In genomic region chr5:145776886-145777285, GRCh38 we compare ENCODE assay signal across 18 cellular contexts. TPM values are rescaled to one million over a fixed set of nuclear protein-coding genes. Genes with fewer than 3 reads are reported as not detected.
DNase-seq lines count a peak whose midpoint lies in the region; ATAC-seq and TF ChIP-seq lines count a peak whose summit lies in the region.
"Had no signal": no experiment of that assay in that cellular context is flagged by ENCODE, and none has a peak within 500 bp of the region (broad histone marks: within the 10 kb centered on the region; RNA-seq: fewer than 3 reads in every experiment).

No MANE protein-coding gene starts in this region.

- no peak overlapping the region for H3K4me3 ChIP-seq in right atrium auricular region
- H3K4me3 ChIP-seq in ascending aorta: no peak overlapping the region
- H3K4me3 ChIP-seq in thoracic aorta: no peak overlapping the region
- H3K4me3 ChIP-seq: coronary artery, uterus had no signal

- intact Hi-C loops in cardiac septum (cut with DNase I): no loop called here
- intact Hi-C loops in ascending aorta (cut with DNase I): no loop called here

- H3K27me3 ChIP-seq in right atrium auricular region (no peaks in the 10 kb centered on the region), ascending aorta (no peaks in the 10 kb centered on the region), thoracic aorta (replicated peaks; ENCODE audit: insufficient read depth) (no peaks in the 10 kb centered on the region)
- H3K27me3 ChIP-seq: uterus had no signal

- H3K27ac ChIP-seq in right atrium auricular region (peak overlapping the region; percentile 40 to 67), ascending aorta (peak overlapping the region; percentile 17 to 59), thoracic aorta (peak overlapping the region; percentile 28 to 67)
- H3K27ac ChIP-seq: uterus had no signal

- no peaks in the 10 kb centered on the region for H3K36me3 ChIP-seq in right atrium auricular region
- peaks cover 0 to 2% of the 10 kb centered on the region in 2 donors for H3K36me3 ChIP-seq in ascending aorta
- H3K36me3 ChIP-seq in thoracic aorta: no peaks in the 10 kb centered on the region
- H3K36me3 ChIP-seq: uterus had no signal

- H3K4me1 ChIP-seq in right atrium auricular region (peaks cover 0 to 27% of the 10 kb centered on the region in 2 donors), ascending aorta (peaks cover 3 to 9% of the 10 kb centered on the region in 2 donors), thoracic aorta (ENCODE audit: control insufficient read depth in 1 of 2, low read depth in 2 of 2) (peaks cover 9 to 22% of the 10 kb centered on the region in 2 donors)
- H3K4me1 ChIP-seq: uterus had no signal

- H3K9me3 ChIP-seq in right atrium auricular region: no peaks in the 10 kb centered on the region
- no peaks in the 10 kb centered on the region for H3K9me3 ChIP-seq in ascending aorta
- no peaks in the 10 kb centered on the region for H3K9me3 ChIP-seq in thoracic aorta
- H3K9me3 ChIP-seq: uterus had no signal

- ATAC-seq in thoracic aorta (ENCODE audit: insufficient number of reproducible peaks, low FRiP score, low read depth) (no peak), HG03025 (IDR thresholded peaks at IDR 0.05; ENCODE audit: low FRiP score, unreplicated experiment) (no peak), HG03460 (IDR thresholded peaks at IDR 0.05; ENCODE audit: unreplicated experiment) (no peak)
- ATAC-seq: activated T-cell treated with anti-CD3 and anti-CD28 coated beads, Interleukin-2, amount 50 U/mL, for 72 hours; left lobe of liver had no signal

- DNase-seq in right atrium auricular region (ENCODE audit: low spot score) (no peak), cardiac septum (ENCODE audit: low spot score) (no peak), ascending aorta (ENCODE audit: low spot score in 2 of 2) (no peak), fibroblast of the conjunctiva (ENCODE audit: low read depth) (peak; percentile 36), thoracic aorta (ENCODE audit: low spot score) (no peak)
- DNase-seq in activated CD4-positive, CD25-positive, alpha-beta regulatory T cell treated with anti-CD3 and anti-CD28 coated beads, Interleukin-2, amount 50 U/mL, for 72 hours: no peak
- DNase-seq: activated CD4-positive, alpha-beta memory T cell treated with anti-CD3 and anti-CD28 coated beads, Interleukin-2, amount 10 ng/mL, durations not matched to agents 7 days and 5 days; activated naive CD8-positive, alpha-beta T cell treated with anti-CD3 and anti-CD28 coated beads, Interleukin-2, amount 10 ng/mL, durations not matched to agents 7 days and 5 days; activated T-cell treated with anti-CD3 and anti-CD28 coated beads, Interleukin-2, amount 50 U/mL, for 72 hours; NCI-H1436 treated with DMSO at 0.1 percent for 48 hours; NCI-H446; stimulated activated CD4-positive, alpha-beta T cell treated with anti-CD3 and anti-CD28 coated beads, Interleukin-12 subunit alpha, Interleukin-12 subunit beta, amount 100 ng/mL, for 4 hours; stimulated activated naive CD4-positive, alpha-beta T cell treated with Interleukin-2 at 50 U/mL for 16 hours; uterus had no signal

- TF ChIP-seq CTCF in right atrium auricular region (IDR thresholded peaks at IDR 0.05) (no peak), ascending aorta (IDR thresholded peaks at IDR 0.05) (no peak), thoracic aorta (IDR thresholded peaks at IDR 0.05) (no peak)

RNA-seq across cellular contexts. Expression of gene PRELID2, which starts 58.3 kb away (rescaled TPM):
- total RNA-seq in right atrium auricular region (10 to 100 TPM; 13.9 to 37.6 TPM), cardiac septum (10.5 TPM), ascending aorta (23.5 TPM), thoracic aorta (10 to 100 TPM; 10.7 to 27.9 TPM)
